ENCODE assay signal across 7 cellular contexts in the genomic region with DNA sequence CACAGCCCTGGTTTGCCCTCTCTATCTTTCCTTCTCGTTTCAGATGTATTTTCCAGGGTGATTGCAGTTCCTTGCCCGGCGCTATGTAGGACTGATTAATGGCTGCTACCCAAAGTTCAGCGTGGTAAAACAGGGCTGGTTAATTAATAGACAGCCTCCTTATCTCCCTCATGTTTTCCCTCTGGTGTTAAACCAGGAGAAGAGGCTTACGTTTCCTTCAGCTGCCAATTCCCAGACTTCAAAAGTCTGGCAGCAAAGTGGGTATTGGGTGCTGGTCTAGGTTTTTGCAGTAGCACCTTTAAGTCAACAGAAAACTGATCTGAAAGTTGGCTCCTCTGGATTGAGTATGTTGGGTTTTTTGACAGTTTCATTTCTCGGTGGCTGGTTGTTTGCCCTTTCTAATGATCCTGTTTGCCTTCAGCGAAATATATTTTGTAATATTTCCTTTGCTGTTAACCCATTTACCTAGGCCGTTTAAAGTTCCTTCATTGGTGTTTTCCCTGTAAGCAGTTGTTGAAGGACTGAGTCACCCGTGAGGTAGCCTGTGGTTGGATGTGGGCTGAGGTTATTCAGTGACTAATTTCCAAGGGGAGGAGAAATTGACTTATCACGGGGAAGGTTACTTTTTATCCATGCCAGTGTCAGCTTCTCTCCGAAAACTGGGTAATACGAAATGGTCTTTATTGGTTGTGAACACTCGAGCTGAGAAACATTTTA.
A peak's percentile ranks its signal among the peaks of the same experiment; 100 is the strongest.
DNase-seq lines count a peak whose midpoint lies in the region; ATAC-seq and TF ChIP-seq lines count a peak whose summit lies in the region.

No MANE protein-coding gene starts in this region.

- TSS peak; percentile 63 for BruUV-seq in PC-3 (replicated peaks; lab: Mats Ljungman, UMichigan)

- CTCF ChIA-PET in PC-3 (lab: Charles Lee): interaction anchor here (0.6 to 0.8 kb wide), 2 partner anchors 18 to 140 kb away, joined by 3 read pairs; no protein-coding TSS in a partner anchor

- no peaks in the 10 kb centered on the region for H3K9me2 ChIP-seq in PC-3 (replicated peaks; ENCODE audit: low read length)

- DNase-seq in HFFc6 (peak; percentile 85), PC-3 (peak; percentile 91), breast epithelium (ENCODE audit: low spot score in 2 of 2) (peak in 1 of 2 donors; percentile 84), nephron progenitor cell (no peak), NCI-H69 (lab: John Stamatoyannopoulos, UW) (no peak), Ammon's horn (ENCODE audit: low spot score) (no peak)

- H3K4me1 ChIP-seq in PC-3 (ENCODE audit: insufficient read depth, low read length) (peaks cover 67% of the 10 kb centered on the region), breast epithelium (peaks cover 10 to 20% of the 10 kb centered on the region in 2 donors)

- peak overlapping the region; percentile 86 for H3K9ac ChIP-seq in PC-3 (ENCODE audit: low read length)

- peaks cover 27% of the 10 kb centered on the region for H4K20me1 ChIP-seq in PC-3 (ENCODE audit: low read length)

- H3F3A ChIP-seq in PC-3 (ENCODE audit: low read length, unreplicated experiment): no peaks in the 10 kb centered on the region

- intact Hi-C loops in PC-3 (cut with micrococcal nuclease) (no loop called here), breast epithelium (cut with DNase I; ENCODE audit: low total_unique reads) (loop anchor here (5.0 kb wide), 1 partner anchor 256 kb away; the partner anchor contains the start of gene ARHGAP21)

- H3K36me3 Mint-ChIP-seq in HFFc6 (ENCODE audit: low read depth) (no peaks in the 10 kb centered on the region), nephron progenitor cell (ENCODE audit: low read depth) (peaks cover 9% of the 10 kb centered on the region)

- H3K4me2 ChIP-seq in PC-3 (ENCODE audit: low read length): peak overlapping the region; percentile 89

- TF ChIP-seq POLR2A in breast epithelium (IDR thresholded peaks at IDR 0.05): peak; percentile 66

- H3K4me1 Mint-ChIP-seq in HFFc6 (ENCODE audit: low read depth): peaks cover 66% of the 10 kb centered on the region
- H3K4me1 Mint-ChIP-seq in nephron progenitor cell: peaks cover 53% of the 10 kb centered on the region

- TF ChIP-seq CTCF in HFFc6 (IDR thresholded peaks at IDR 0.05) (no peak), PC-3 (conservative IDR thresholded peaks at IDR 0.05; ENCODE audit: low read depth, low read length) (no peak), breast epithelium (IDR thresholded peaks at IDR 0.05) (no peak), nephron progenitor cell (IDR thresholded peaks at IDR 0.05) (no peak)

- H3K36me3 ChIP-seq in PC-3 (ENCODE audit: low read depth, low read length): no peaks in the 10 kb centered on the region
- H3K36me3 ChIP-seq in breast epithelium: no peaks in the 10 kb centered on the region

- H3K4me3 ChIP-seq in PC-3 (ENCODE audit: low read length) (peak overlapping the region; percentile 84), breast epithelium (peak overlapping the region in 2 of 3 donors; percentile 49 to 63)

- H3K27me3 Mint-ChIP-seq in HFFc6 (ENCODE audit: insufficient read depth) (peaks cover 5% of the 10 kb centered on the region), nephron progenitor cell (ENCODE audit: low read depth, poor library complexity) (peaks cover under 1% of the 10 kb centered on the region)

- H3K4me3 Mint-ChIP-seq in HFFc6 (peak overlapping the region; percentile 85), nephron progenitor cell (no peak overlapping the region)

- H3K9me3 ChIP-seq in PC-3 (ENCODE audit: low read length) (no peaks in the 10 kb centered on the region), breast epithelium (no peaks in the 10 kb centered on the region)

- peak overlapping the region; percentile 99 for H3K27ac ChIP-seq in PC-3 (ENCODE audit: low read length)
- peak overlapping the region; percentile 91 to 97 for H3K27ac ChIP-seq in breast epithelium

- H3K9me3 Mint-ChIP-seq in HFFc6 (no peaks in the 10 kb centered on the region), nephron progenitor cell (no peaks in the 10 kb centered on the region)

- H3K79me2 ChIP-seq in PC-3 (ENCODE audit: low read length): peaks cover 43% of the 10 kb centered on the region

- H3K27me3 ChIP-seq in PC-3 (ENCODE audit: low read length) (no peaks in the 10 kb centered on the region), breast epithelium (no peaks in the 10 kb centered on the region)

- H3K27ac Mint-ChIP-seq in HFFc6 (peak overlapping the region; percentile 90), nephron progenitor cell (peak overlapping the region; percentile 40)

- H2AFZ ChIP-seq in PC-3 (ENCODE audit: low read length): peak overlapping the region; percentile 29; the same call in 1 of the 2 replicates

- POLR2A ChIA-PET in PC-3 (lab: Charles Lee; ENCODE audit: unreplicated experiment): interaction anchor here (0.5 to 0.7 kb wide), 3 partner anchors 18 to 166 kb away, joined by 3 read pairs; no protein-coding TSS in a partner anchor

- ATAC-seq in GM18502 (IDR thresholded peaks at IDR 0.05; ENCODE audit: poor library complexity, unreplicated experiment): peak; percentile 59
- peak; percentile 49 for ATAC-seq in PC-3

Comparison
In these comparisons a context has a peak if more than half of its experiments do, and no peak if none do; other contexts are left out.
1. DNase-seq: peak in HFFc6 (single experiment) and PC-3 (single experiment); none in nephron progenitor cell (single experiment), NCI-H69 (single experiment) and Ammon's horn (single experiment).